In the genomic region with DNA sequence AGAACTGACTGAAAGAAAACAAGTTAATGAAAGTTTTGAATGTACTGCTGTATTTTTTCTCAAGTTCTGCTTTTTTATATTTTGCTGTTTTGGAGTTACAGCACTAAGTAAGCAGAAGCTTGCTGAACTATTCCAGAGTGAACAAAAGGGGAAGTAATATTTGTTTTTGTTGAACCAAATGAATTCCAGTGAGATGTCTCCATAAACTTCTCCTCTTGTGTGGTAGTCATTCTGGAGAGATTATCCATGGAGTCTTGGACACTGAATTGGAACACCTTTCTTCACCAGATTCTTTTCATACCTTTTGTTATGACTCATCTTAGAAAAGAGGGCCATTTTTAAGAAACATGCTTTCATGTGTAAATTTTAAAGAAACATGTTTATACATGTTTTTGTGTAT, we compare ENCODE assay signal across 12 cellular contexts. TPM values are rescaled to one million over a fixed set of nuclear protein-coding genes. Genes with fewer than 3 reads are reported as not detected.
DNase-seq lines count a peak whose midpoint lies in the region; FAIRE-seq and TF ChIP-seq lines count a peak whose summit lies in the region.
"Had no signal": no experiment of that assay in that cellular context is flagged by ENCODE, and none has a peak within 500 bp of the region (broad histone marks: within the 10 kb centered on the region; RNA-seq: fewer than 3 reads in every experiment).

No MANE protein-coding gene starts in this region.

- H4K20me1 ChIP-seq in smooth muscle cell (ENCODE audit: low read depth): no peaks in the 10 kb centered on the region

- no peaks in the 10 kb centered on the region for H3F3A ChIP-seq in smooth muscle cell (ENCODE audit: low read depth)

- H3K9ac ChIP-seq in smooth muscle cell (ENCODE audit: low read depth): no peak overlapping the region

- peak overlapping the region; percentile 28 for H3K27ac ChIP-seq in smooth muscle cell (ENCODE audit: low read depth)
- no peak overlapping the region for H3K27ac ChIP-seq in small intestine (ENCODE audit: low read depth in 1 of 2, low read length in 1 of 2)

- no peaks in the 10 kb centered on the region for H3K4me1 ChIP-seq in smooth muscle cell (ENCODE audit: low read depth)
- H3K4me1 ChIP-seq in small intestine (ENCODE audit: control insufficient read depth in 2 of 2, insufficient read depth in 1 of 2, low read depth in 1 of 2, low read length in 1 of 2): no peaks in the 10 kb centered on the region

- H3K9me3 ChIP-seq in smooth muscle cell (replicated peaks; ENCODE audit: low read depth): no peaks in the 10 kb centered on the region
- H3K9me3 ChIP-seq in small intestine (ENCODE audit: control insufficient read depth, low read depth): no peaks in the 10 kb centered on the region
- H3K9me3 ChIP-seq: MG63, upper lobe of left lung had no signal

- TF ChIP-seq CTCF in smooth muscle cell (IDR thresholded peaks at IDR 0.05; ENCODE audit: borderline replicate concordance, insufficient read depth, poor library complexity, severe bottlenecking): no peak

- no peak overlapping the region for H3K4me2 ChIP-seq in smooth muscle cell

- DNase-seq in GM04504 (ENCODE audit: low read depth) (peak; percentile 17), RPMI7951 (ENCODE audit: low read depth) (peak; percentile 47), fibroblast of peridontal ligament (ENCODE audit: extremely low read depth) (peak; percentile 60), smooth muscle cell (lab: John Stamatoyannopoulos, UW; ENCODE audit: unreplicated experiment) (no peak), NCI-H1436 treated with DMSO at 0.1 percent for 48 hours (lab: John Stamatoyannopoulos, UW) (no peak), small intestine (no peak), C1 segment of cervical spinal cord (lab: John Stamatoyannopoulos, UW) (no peak)
- DNase-seq in activated CD4-positive, alpha-beta T cell treated with anti-CD3 and anti-CD28 coated beads for 48 hours: no peak
- DNase-seq: upper lobe of left lung had no signal

- FAIRE-seq in small intestine (lab: Jason Lieb, UNC): no peak
- FAIRE-seq: GM12892 had no signal

- H3K79me2 ChIP-seq in smooth muscle cell (ENCODE audit: low read depth): no peaks in the 10 kb centered on the region

- no peak overlapping the region for H2AFZ ChIP-seq in smooth muscle cell (ENCODE audit: low read depth)

- H3K27me3 ChIP-seq in smooth muscle cell (ENCODE audit: low read depth) (no peaks in the 10 kb centered on the region), small intestine (ENCODE audit: control insufficient read depth in 2 of 2, insufficient read depth in 2 of 2, low read length in 2 of 2) (no peaks in the 10 kb centered on the region)
- H3K27me3 ChIP-seq: MG63, upper lobe of left lung had no signal

- H3K36me3 ChIP-seq in smooth muscle cell (ENCODE audit: low read depth) (no peaks in the 10 kb centered on the region), small intestine (ENCODE audit: control insufficient read depth in 2 of 2, insufficient read depth in 2 of 2, low read length in 2 of 2) (no peaks in the 10 kb centered on the region)
- H3K36me3 ChIP-seq: MG63, upper lobe of left lung had no signal

- no peak overlapping the region for H3K4me3 ChIP-seq in smooth muscle cell
- H3K4me3 ChIP-seq in small intestine (ENCODE audit: low read depth in 1 of 2, low read length in 2 of 2): no peak overlapping the region
- H3K4me3 ChIP-seq: MG63, upper lobe of left lung had no signal

RNA-seq across cellular contexts. Expression of a gene that starts 8.8 kb away (rescaled TPM):
- 0.12 TPM in 1 of 2 replicates, not detected in the other for total RNA-seq in RPMI7951 (2014; rRNA removed; shearing (Covaris generic))
- total RNA-seq in smooth muscle cell: not detected in 2 replicates
- polyA plus RNA-seq in smooth muscle cell (not detected in 2 replicates), small intestine (not detected)
- total RNA-seq: T-helper 1 cell treated with Interleukin-12 subunit alpha and Interleukin-12 subunit beta and Interleukin-4 antibody, amounts not matched to agents 30 ng/mL and 1 ng/mL, for 36 hours had no signal

RNA-seq across cellular contexts. Expression of a gene that starts 29.4 kb away (rescaled TPM):
- total RNA-seq in RPMI7951 (2014; rRNA removed; shearing (Covaris generic)): 53.9 and 73.4 TPM in 2 replicates
- total RNA-seq in smooth muscle cell: 72.7 and 81.9 TPM in 2 replicates
- 46.1 and 64.2 TPM in 2 replicates for polyA plus RNA-seq in smooth muscle cell
- polyA plus RNA-seq in small intestine: 10 to 100 TPM; 20.8 to 41.7 (median 23.8) TPM

RNA-seq across cellular contexts. Expression of a gene that starts 31.3 kb away (rescaled TPM):
- 40.5 and 50.8 TPM in 2 replicates for total RNA-seq in RPMI7951 (2014; rRNA removed; shearing (Covaris generic))
- 52.0 and 56.3 TPM in 2 replicates for total RNA-seq in smooth muscle cell
- polyA plus RNA-seq in smooth muscle cell (38.9 and 47.5 TPM in 2 replicates), small intestine (10 to 100 TPM in 2 of 3 donors, 1 to 10 TPM in 1; 9.8 to 13.9 (median 13.8) TPM)

Comparison
In these comparisons a context has a peak if more than half of its experiments do, and no peak if none do; other contexts are left out.
1. DNase-seq: peak in GM04504 (single experiment), RPMI7951 (single experiment) and fibroblast of peridontal ligament (single experiment); none in smooth muscle cell (single experiment), NCI-H1436 treated with DMSO at 0.1 percent for 48 hours (single experiment), small intestine (single experiment), activated CD4-positive, alpha-beta T cell treated with anti-CD3 and anti-CD28 coated beads for 48 hours (single experiment) and C1 segment of cervical spinal cord (0 of 14).